ENCODE assay signal across 10 cellular contexts in genomic region chr20:46027245-46027853, GRCh38. TPM values are rescaled to one million over a fixed set of nuclear protein-coding genes. Genes with fewer than 3 reads are reported as not detected.
DNase-seq lines count a peak whose midpoint lies in the region; ATAC-seq and TF ChIP-seq lines count a peak whose summit lies in the region.
"Had no signal": no experiment of that assay in that cellular context is flagged by ENCODE, and none has a peak within 500 bp of the region (broad histone marks: within the 10 kb centered on the region; RNA-seq: fewer than 3 reads in every experiment).

No MANE protein-coding gene starts in this region.

- CTCF ChIA-PET in CD8-positive, alpha-beta T cell (lab: Charles Lee), result interaction anchor here (0.8 to 1.2 kb wide), 4 partner anchors 9 to 148 kb away, joined by 3 to 6 read pairs (median 4); no protein-coding TSS in a partner anchor
- CTCF ChIA-PET in activated CD8-positive, alpha-beta T cell treated with anti-CD3 and anti-CD28 coated beads for 36 hours (lab: Charles Lee), result interaction anchor here (0.8 to 4.7 kb wide), 5 partner anchors 9 to 279 kb away, joined by 3 to 25 read pairs (median 4); no protein-coding TSS in a partner anchor

- H3K4me3 Mint-ChIP-seq in CD8-positive, alpha-beta T cell, result no peak overlapping the region
- no peak overlapping the region for H3K4me3 Mint-ChIP-seq in activated CD8-positive, alpha-beta T cell treated with anti-CD3 and anti-CD28 coated beads for 36 hours
- H3K4me3 Mint-ChIP-seq in immature natural killer cell, result no peak overlapping the region
- H3K4me3 Mint-ChIP-seq: mesothelial cell of epicardium had no signal

- peaks cover 3% of the 10 kb centered on the region for H3K4me1 ChIP-seq in CD8-positive, alpha-beta T cell (ENCODE audit: insufficient read depth, low read length)

- peaks cover 65% of the 10 kb centered on the region for H3K27me3 Mint-ChIP-seq in CD8-positive, alpha-beta T cell (ENCODE audit: low read depth)
- H3K27me3 Mint-ChIP-seq in activated CD8-positive, alpha-beta T cell treated with anti-CD3 and anti-CD28 coated beads for 36 hours, result peaks cover 47% of the 10 kb centered on the region
- H3K27me3 Mint-ChIP-seq in immature natural killer cell (ENCODE audit: low read depth in 3 of 3), result peaks cover 14 to 38% (median 17%) of the 10 kb centered on the region in 3 donors

- peak; percentile 36 for ATAC-seq in CD8-positive, alpha-beta T cell
- ATAC-seq in activated CD8-positive, alpha-beta T cell treated with anti-CD3 and anti-CD28 coated beads for 36 hours, result no peak
- ATAC-seq in GM21576 (IDR thresholded peaks at IDR 0.05; ENCODE audit: unreplicated experiment), result no peak

- no peaks in the 10 kb centered on the region for H3K9me3 Mint-ChIP-seq in CD8-positive, alpha-beta T cell
- no peaks in the 10 kb centered on the region for H3K9me3 Mint-ChIP-seq in activated CD8-positive, alpha-beta T cell treated with anti-CD3 and anti-CD28 coated beads for 36 hours
- no peaks in the 10 kb centered on the region for H3K9me3 Mint-ChIP-seq in immature natural killer cell
- H3K9me3 Mint-ChIP-seq: activated T-helper 2 cell treated with anti-CD3 and anti-CD28 coated beads, Interferon-gamma antibody, Interleukin-2, Interleukin-4, amounts not matched to agents 10 μg/mL and 5 μg/mL and 100 μg/mL, durations not matched to agents 14 hours and 24 hours and 36 hours; mesothelial cell of epicardium had no signal

- no peak overlapping the region for H3K4me3 ChIP-seq in CD8-positive, alpha-beta T cell (ENCODE audit: low read depth, low read length)
- H3K4me3 ChIP-seq in lower leg skin (ENCODE audit: low read depth, poor library complexity, severe bottlenecking), result no peak overlapping the region

- no peak for TF ChIP-seq POLR2A in lower leg skin (IDR thresholded peaks at IDR 0.05)

- POLR2A ChIA-PET in CD8-positive, alpha-beta T cell (lab: Charles Lee), result no interaction called here
- POLR2A ChIA-PET in activated CD8-positive, alpha-beta T cell treated with anti-CD3 and anti-CD28 coated beads for 36 hours (lab: Charles Lee), result interaction anchor here (1.0 kb wide), 1 partner anchor 18 kb away, joined by 3 read pairs; the partner anchor contains the start of gene MMP9

- no peaks in the 10 kb centered on the region for H3K36me3 Mint-ChIP-seq in CD8-positive, alpha-beta T cell
- no peaks in the 10 kb centered on the region for H3K36me3 Mint-ChIP-seq in activated CD8-positive, alpha-beta T cell treated with anti-CD3 and anti-CD28 coated beads for 36 hours (ENCODE audit: low read depth)
- H3K36me3 Mint-ChIP-seq in immature natural killer cell, result no peaks in the 10 kb centered on the region
- H3K36me3 Mint-ChIP-seq: mesothelial cell of epicardium had no signal

- intact Hi-C loops in CD8-positive, alpha-beta T cell (cut with DNase I, micrococcal nuclease), result loop anchor here in 1 of 2 experiments (1.0 kb wide), 1 partner anchor 14 kb away; no protein-coding TSS in a partner anchor
- intact Hi-C loops in activated CD8-positive, alpha-beta T cell treated with anti-CD3 and anti-CD28 coated beads for 36 hours (cut with micrococcal nuclease), result no loop called here
- intact Hi-C loops in lower leg skin (cut with DNase I; ENCODE audit: low total_unique reads), result loop anchor here (10.0 kb wide), 2 partner anchors 317 to 397 kb away; no protein-coding TSS in a partner anchor

- H3K27me3 ChIP-seq in CD8-positive, alpha-beta T cell (ENCODE audit: insufficient read depth, low read length), result peaks cover 18% of the 10 kb centered on the region

- DNase-seq in CD8-positive, alpha-beta T cell, result peak in 2 of 7 experiments; percentile 29 to 37
- peak; percentile 51 for DNase-seq in HK-2 (ENCODE audit: unreplicated experiment)
- DNase-seq in activated CD8-positive, alpha-beta T cell treated with anti-CD3 and anti-CD28 coated beads for 36 hours, result peak; percentile 61
- peak in 2 of 3 donors; percentile 25 to 28 for DNase-seq in immature natural killer cell
- no peak for DNase-seq in lower leg skin (ENCODE audit: low spot score in 2 of 2)
- DNase-seq in NCI-H748 (lab: John Stamatoyannopoulos, UW; ENCODE audit: unreplicated experiment), result no peak
- DNase-seq in NCI-H510A treated with DMSO at 0.1 percent for 48 hours (lab: John Stamatoyannopoulos, UW), result no peak

- peaks cover 8% of the 10 kb centered on the region for H3K4me1 Mint-ChIP-seq in CD8-positive, alpha-beta T cell (ENCODE audit: low read depth)
- H3K4me1 Mint-ChIP-seq in activated CD8-positive, alpha-beta T cell treated with anti-CD3 and anti-CD28 coated beads for 36 hours (ENCODE audit: low read depth), result peaks cover 2% of the 10 kb centered on the region
- peaks cover 11 to 14% of the 10 kb centered on the region in 2 donors for H3K4me1 Mint-ChIP-seq in immature natural killer cell

- H3K27ac Mint-ChIP-seq in CD8-positive, alpha-beta T cell, result no peak overlapping the region
- H3K27ac Mint-ChIP-seq in activated CD8-positive, alpha-beta T cell treated with anti-CD3 and anti-CD28 coated beads for 36 hours, result no peak overlapping the region
- no peak overlapping the region for H3K27ac Mint-ChIP-seq in immature natural killer cell
- H3K27ac Mint-ChIP-seq: activated T-helper 2 cell treated with anti-CD3 and anti-CD28 coated beads, Interferon-gamma antibody, Interleukin-2, Interleukin-4, amounts not matched to agents 10 μg/mL and 5 μg/mL and 100 μg/mL, durations not matched to agents 14 hours and 24 hours and 36 hours; mesothelial cell of epicardium had no signal

- no peak for TF ChIP-seq CTCF in CD8-positive, alpha-beta T cell (IDR thresholded peaks at IDR 0.05)
- no peak for TF ChIP-seq CTCF in activated CD8-positive, alpha-beta T cell treated with anti-CD3 and anti-CD28 coated beads for 36 hours (IDR thresholded peaks at IDR 0.05)
- TF ChIP-seq CTCF in lower leg skin (IDR thresholded peaks at IDR 0.05), result no peak

- H3K9me3 ChIP-seq in CD8-positive, alpha-beta T cell (ENCODE audit: low read length), result no peaks in the 10 kb centered on the region

- H3K27ac ChIP-seq in CD8-positive, alpha-beta T cell (ENCODE audit: low read depth, low read length), result no peak overlapping the region

- WGBS in lower leg skin, 2 donors, result 10 to 13% methylated on average over 4 of the region's 4 CpGs

- H3K36me3 ChIP-seq in CD8-positive, alpha-beta T cell (ENCODE audit: insufficient read depth, low read length), result no peaks in the 10 kb centered on the region

RNA-seq across cellular contexts. Expression of gene SLC12A5, which starts 1.7 kb away (rescaled TPM):
- 1 to 10 TPM; 1.1 to 1.4 TPM for total RNA-seq in CD8-positive, alpha-beta T cell
- total RNA-seq in activated CD8-positive, alpha-beta T cell treated with anti-CD3 and anti-CD28 coated beads for 36 hours, result under 1 TPM in 1 of 2 experiments, not detected in 1; 0.43 TPM
- 1 to 10 TPM in 2 of 3 donors, not detected in 1; 1.0 to 1.8 TPM for polyA plus RNA-seq in immature natural killer cell
- not detected for total RNA-seq in lower leg skin

RNA-seq across cellular contexts. Expression of gene MMP9, which starts 18.6 kb away (rescaled TPM):
- total RNA-seq in CD8-positive, alpha-beta T cell, result 1 to 10 TPM; 7.1 to 8.8 TPM
- under 1 TPM in 1 of 2 experiments, not detected in 1; 0.11 TPM for total RNA-seq in activated CD8-positive, alpha-beta T cell treated with anti-CD3 and anti-CD28 coated beads for 36 hours
- under 1 TPM in 1 of 3 donors, not detected in 2; 0.09 TPM for polyA plus RNA-seq in immature natural killer cell
- total RNA-seq in lower leg skin, result 1 to 10 TPM in 3 of 4 donors, not detected in 1; 1.8 to 7.0 (median 1.9) TPM
- total RNA-seq: activated T-helper 2 cell treated with anti-CD3 and anti-CD28 coated beads, Interferon-gamma antibody, Interleukin-2, Interleukin-4, amounts not matched to agents 10 μg/mL and 5 μg/mL and 100 μg/mL, durations not matched to agents 14 hours and 24 hours and 36 hours; mesothelial cell of epicardium had no signal

RNA-seq across cellular contexts. Expression of gene ZNF335, which starts 55.3 kb away (rescaled TPM):
- 10 to 100 TPM; 90.9 to 96.1 TPM for total RNA-seq in CD8-positive, alpha-beta T cell
- 10 to 100 TPM; 27.0 to 28.8 TPM for total RNA-seq in activated CD8-positive, alpha-beta T cell treated with anti-CD3 and anti-CD28 coated beads for 36 hours
- 10 to 100 TPM in 1 of 3 donors, 1 to 10 TPM in 2; 7.1 to 17.9 (median 9.6) TPM for polyA plus RNA-seq in immature natural killer cell
- 10 to 100 TPM; 21.6 to 38.6 (median 30.7) TPM for total RNA-seq in lower leg skin

Comparison
In these comparisons a context has a peak if more than half of its experiments do, and no peak if none do; other contexts are left out.
1. DNase-seq: peak in HK-2 (single experiment), activated CD8-positive, alpha-beta T cell treated with anti-CD3 and anti-CD28 coated beads for 36 hours (single experiment) and immature natural killer cell (2 of 3); none in lower leg skin (0 of 2), NCI-H748 (single experiment) and NCI-H510A treated with DMSO at 0.1 percent for 48 hours (single experiment).